Comparison of ENCODE assay signal across 15 cellular contexts in the genomic region with DNA sequence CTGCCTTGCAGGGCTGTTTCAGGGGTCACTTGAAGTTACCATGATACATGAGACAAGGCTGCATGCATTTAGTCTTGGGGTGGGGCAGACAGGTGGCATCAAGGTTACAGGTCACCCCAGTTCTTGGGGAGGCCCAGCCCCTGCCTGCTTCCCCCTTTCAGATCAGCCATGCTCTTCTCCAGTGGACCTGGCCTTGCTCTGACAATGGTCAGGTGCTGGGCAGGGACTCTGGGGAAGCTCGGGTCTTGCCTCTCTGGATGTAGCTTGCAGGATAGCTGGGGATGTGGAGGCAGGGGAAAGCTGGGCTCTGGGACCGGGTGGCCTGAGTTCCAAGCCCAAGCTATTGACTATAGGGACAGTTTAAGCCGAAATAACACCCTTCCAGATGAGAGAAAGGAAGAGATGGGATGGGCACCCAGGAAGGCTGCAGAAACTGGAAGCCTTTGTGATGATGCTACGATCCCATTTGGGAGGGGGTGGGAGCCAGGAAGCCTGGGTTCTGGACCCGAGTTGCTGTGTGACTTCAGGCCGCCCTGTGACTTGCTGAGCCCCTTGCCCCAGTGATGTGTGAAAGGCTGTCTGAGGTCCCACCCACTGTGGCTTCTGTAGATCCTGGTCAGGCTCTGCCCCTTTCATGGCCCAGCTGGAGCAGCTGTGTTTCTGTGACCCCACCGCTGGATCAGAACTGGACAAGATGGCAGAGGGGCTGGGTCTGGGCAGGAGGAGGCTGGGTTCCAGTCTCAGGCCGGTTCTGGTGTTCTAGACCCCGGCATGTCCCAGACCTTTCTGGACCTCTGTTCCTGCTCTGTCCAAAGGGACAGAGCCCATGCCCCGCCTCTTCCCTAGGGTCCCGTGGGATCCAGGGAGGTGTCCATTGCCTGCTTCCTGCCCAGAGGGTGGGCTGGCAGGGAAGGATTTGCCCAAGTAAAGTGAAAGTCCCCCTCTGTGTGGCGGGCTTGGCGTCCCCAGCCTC. TPM values are rescaled to one million over a fixed set of nuclear protein-coding genes. Genes with fewer than 3 reads are reported as not detected.
A peak's percentile ranks its signal among the peaks of the same experiment; 100 is the strongest.
DNase-seq lines count a peak whose midpoint lies in the region; FAIRE-seq and TF ChIP-seq lines count a peak whose summit lies in the region.
"Had no signal": no experiment of that assay in that cellular context is flagged by ENCODE, and none has a peak within 500 bp of the region (broad histone marks: within the 10 kb centered on the region; RNA-seq: fewer than 3 reads in every experiment).

No MANE protein-coding gene starts in this region.

- H3K9me3 ChIP-seq in duodenal mucosa (ENCODE audit: control insufficient read depth in 1 of 2, low read length in 2 of 2) (no peaks in the 10 kb centered on the region), muscle layer of colon (ENCODE audit: low read length) (no peaks in the 10 kb centered on the region), stomach smooth muscle (ENCODE audit: control insufficient read depth in 2 of 2, low read length in 2 of 2) (no peaks in the 10 kb centered on the region)
- H3K9me3 ChIP-seq: thyroid gland had no signal

- FAIRE-seq in GM12892 (lab: Jason Lieb, UNC): no peak
- FAIRE-seq: GM18507 had no signal

- H3K4me1 ChIP-seq in duodenal mucosa (ENCODE audit: control insufficient read depth in 1 of 2, insufficient read depth in 2 of 2, low read length in 2 of 2): peaks cover 56 to 76% of the 10 kb centered on the region in 2 donors
- peaks cover 7% of the 10 kb centered on the region for H3K4me1 ChIP-seq in muscle layer of colon (ENCODE audit: insufficient read depth, low read length)
- H3K4me1 ChIP-seq in stomach smooth muscle (ENCODE audit: control insufficient read depth, insufficient read depth, low read length): peaks cover 82% of the 10 kb centered on the region

- peak overlapping the region; percentile 25 to 68 for H3K4me3 ChIP-seq in duodenal mucosa (ENCODE audit: low read depth in 1 of 2, low read length in 2 of 2)
- H3K4me3 ChIP-seq in muscle layer of colon (ENCODE audit: low read depth in 1 of 2, low read length in 2 of 2): peak overlapping the region in 1 of 2 donors; percentile 54
- peak overlapping the region; percentile 30 to 68 for H3K4me3 ChIP-seq in stomach smooth muscle (ENCODE audit: low read length in 2 of 2)

- H3K27ac ChIP-seq in duodenal mucosa (ENCODE audit: low read depth, low read length) (no peak overlapping the region), muscle layer of colon (ENCODE audit: low read depth, low read length) (peak overlapping the region; percentile 30), stomach smooth muscle (ENCODE audit: low read length) (no peak overlapping the region)
- H3K27ac ChIP-seq: thyroid gland had no signal

- TF ChIP-seq POLR2A in GM12892 (IDR thresholded peaks at IDR 0.05; ENCODE audit: low read depth, low read length): no peak

- H3K9ac ChIP-seq in duodenal mucosa (ENCODE audit: low read depth in 1 of 2, low read length in 2 of 2): no peak overlapping the region
- no peak overlapping the region for H3K9ac ChIP-seq in muscle layer of colon (ENCODE audit: low read length)
- H3K9ac ChIP-seq in stomach smooth muscle (ENCODE audit: low read length in 2 of 2): no peak overlapping the region

- H3K27me3 ChIP-seq in duodenal mucosa (ENCODE audit: control insufficient read depth in 1 of 2, insufficient read depth in 2 of 2, low read length in 2 of 2) (peaks cover 4 to 14% of the 10 kb centered on the region in 2 donors), muscle layer of colon (ENCODE audit: control insufficient read depth in 1 of 2, insufficient read depth in 2 of 2, low read length in 2 of 2) (peaks cover 4 to 32% of the 10 kb centered on the region in 2 donors), stomach smooth muscle (ENCODE audit: control insufficient read depth in 1 of 2, insufficient read depth in 2 of 2, low read length in 2 of 2) (peaks cover 32 to 37% of the 10 kb centered on the region in 2 donors)
- H3K27me3 ChIP-seq: thyroid gland had no signal

- H3K36me3 ChIP-seq in duodenal mucosa (ENCODE audit: control insufficient read depth in 1 of 2, insufficient read depth in 2 of 2, low read length in 2 of 2): no peaks in the 10 kb centered on the region
- no peaks in the 10 kb centered on the region for H3K36me3 ChIP-seq in muscle layer of colon (ENCODE audit: insufficient read depth, low read length)
- H3K36me3 ChIP-seq in stomach smooth muscle (ENCODE audit: control insufficient read depth in 2 of 2, insufficient read depth in 2 of 2, low read length in 2 of 2): no peaks in the 10 kb centered on the region
- H3K36me3 ChIP-seq: thyroid gland had no signal

- DNase-seq in GM12892 (ENCODE audit: insufficient read length) (peak; percentile 20), NCI-H2196 treated with DMSO at 0.1 percent for 48 hours (lab: John Stamatoyannopoulos, UW; ENCODE audit: unreplicated experiment) (no peak), NCI-H1436 treated with DMSO at 0.1 percent for 48 hours (lab: John Stamatoyannopoulos, UW) (no peak), midbrain (lab: John Stamatoyannopoulos, UW) (no peak)
- no peak for DNase-seq in activated CD8-positive, alpha-beta memory T cell treated with anti-CD3 and anti-CD28 coated beads, Interleukin-2, amount 50 U/mL, for 4 hours
- DNase-seq: activated CD4-positive, alpha-beta T cell treated with anti-CD3 and anti-CD28 coated beads for 1 hour; AML-193; immature natural killer cell; NCI-H2029; SHP77; thyroid gland had no signal

RNA-seq across cellular contexts. Expression of gene TNFAIP2, which starts 2.1 kb away (rescaled TPM):
- polyA plus RNA-seq in GM12892 (2012; ENCODE audit: missing spikeins): 71.3 TPM

RNA-seq across cellular contexts. Expression of gene EXOC3L4, which starts 30.9 kb away (rescaled TPM):
- polyA plus RNA-seq in GM12892 (2012; ENCODE audit: missing spikeins): not detected
- polyA plus RNA-seq: immature natural killer cell had no signal

RNA-seq across cellular contexts. Expression of gene LBHD2, which starts 41.4 kb away (rescaled TPM):
- polyA plus RNA-seq in GM12892 (2012; ENCODE audit: missing spikeins): not detected
- polyA plus RNA-seq: immature natural killer cell had no signal
